In genomic region chr7:112454191-112454590, GRCh38 we compare ENCODE assay signal across 8 cellular contexts. TPM values are rescaled to one million over a fixed set of nuclear protein-coding genes. Genes with fewer than 3 reads are reported as not detected.
A peak's percentile ranks its signal among the peaks of the same experiment; 100 is the strongest.
DNase-seq lines count a peak whose midpoint lies in the region; ATAC-seq, FAIRE-seq and TF ChIP-seq lines count a peak whose summit lies in the region.
"Not testable (repeated sequence)": the region's sequence is repeated elsewhere in the genome, so short reads cannot be mapped to it uniquely, and the experiment has no call there.

No MANE protein-coding gene starts in this region.

- CTCF ChIA-PET in A549 (lab: Yijun Ruan, JAX); K562 (lab: Yijun Ruan, JAX; ENCODE audit: low intra/inter-chr PET ratio): not testable (repeated sequence)

- not testable (repeated sequence) for H3K9me3 ChIP-seq in A549; K562 (replicated peaks; ENCODE audit: control insufficient read depth, insufficient read depth, low read depth, low read length); right atrium auricular region; neural cell (ENCODE audit: low read length); skeletal muscle tissue (ENCODE audit: control insufficient read depth in 3 of 3, low read length in 3 of 3); transverse colon

- H4K20me1 ChIP-seq in K562 (replicated peaks; ENCODE audit: control insufficient read depth, insufficient read depth, low read length); neural cell (ENCODE audit: insufficient read depth): not testable (repeated sequence)

- H3K36me3 ChIP-seq in K562 (ENCODE audit: control insufficient read depth, insufficient read depth, low read length) (peaks cover 38% of the 10 kb centered on the region), right atrium auricular region (peaks cover 34% of the 10 kb centered on the region), skeletal muscle tissue (ENCODE audit: control insufficient read depth in 3 of 3, insufficient read depth in 3 of 3, low read length in 3 of 3) (peaks cover 17 to 33% (median 18%) of the 10 kb centered on the region in 3 donors), transverse colon (peaks cover 0 to 35% (median 14%) of the 10 kb centered on the region in 4 donors)
- not testable (repeated sequence) for H3K36me3 ChIP-seq in neural cell (ENCODE audit: insufficient read depth, low read length)

- intact Hi-C loops in K562 (cut with micrococcal nuclease); transverse colon (cut with DNase I; ENCODE audit: low total_unique reads): not testable (repeated sequence)

- not testable (repeated sequence) for H3F3A ChIP-seq in neural cell (ENCODE audit: insufficient read depth, low read length, poor library complexity, severe bottlenecking)

- TF ChIP-seq EP300 in A549 (IDR thresholded peaks at IDR 0.05); K562 (IDR thresholded peaks at IDR 0.05; ENCODE audit: low read length); neural cell (conservative IDR thresholded peaks at IDR 0.05; ENCODE audit: poor library complexity, severe bottlenecking); transverse colon (IDR thresholded peaks at IDR 0.05; ENCODE audit: low read depth): not testable (repeated sequence)

- not testable (repeated sequence) for H3K4me3 ChIP-seq in A549, K562, right atrium auricular region, transverse colon
- peak overlapping the region; percentile 9 for H3K4me3 ChIP-seq in epithelial cell of proximal tubule (ENCODE audit: low read depth, low read length)
- H3K4me3 ChIP-seq in neural cell (ENCODE audit: low read length), result peak overlapping the region; percentile 91
- H3K4me3 ChIP-seq in skeletal muscle tissue (ENCODE audit: low read length in 3 of 3), result peak overlapping the region; percentile 16 to 97 (median 37)

- not testable (repeated sequence) for ATAC-seq in A549, K562

- H3K4me2 ChIP-seq in A549, result peak overlapping the region; percentile 83
- not testable (repeated sequence) for H3K4me2 ChIP-seq in K562 (ENCODE audit: insufficient read depth, low read length); neural cell (ENCODE audit: low read length)

- TF ChIP-seq POLR2A in A549 (IDR thresholded peaks at IDR 0.05; ENCODE audit: low read length); K562 (conservative IDR thresholded peaks at IDR 0.05); transverse colon (IDR thresholded peaks at IDR 0.05): not testable (repeated sequence)

- in situ Hi-C loops in K562 (cut with MboI), result not testable (repeated sequence)
- in situ Hi-C loops in transverse colon (cut with MboI; ENCODE audit: low pct_ligation_motif_present in 1 of 4, low pct_unique_long_range_greater_than_20kb in 1 of 4, low sequenced_read_pairs in 3 of 4), result loop anchor here in 1 of 4 donors (25.0 kb wide), 1 partner anchor 242 kb away; the partner anchor contains the start of genes DOCK4 and ZNF277

- not testable (repeated sequence) for TF ChIP-seq CTCF in A549 (IDR thresholded peaks at IDR 0.05); K562 (IDR thresholded peaks at IDR 0.05 in 2 of 3, conservative IDR thresholded peaks at IDR 0.05 in 1 of 3; ENCODE audit: insufficient read depth in 2 of 3, low read depth in 1 of 3, low read length in 3 of 3); epithelial cell of proximal tubule (conservative IDR thresholded peaks at IDR 0.05; ENCODE audit: low read depth, low read length); neural cell (IDR thresholded peaks at IDR 0.05; ENCODE audit: poor library complexity, severe bottlenecking); transverse colon (IDR thresholded peaks at IDR 0.05)
- peak in 1 of 2 donors; percentile 9 for TF ChIP-seq CTCF in right atrium auricular region (IDR thresholded peaks at IDR 0.05)

- not testable (repeated sequence) for H3K27ac ChIP-seq in A549; K562 (ENCODE audit: extremely low read depth, low read depth, low read length); neural cell (ENCODE audit: low read length)
- H3K27ac ChIP-seq in right atrium auricular region (peak overlapping the region; percentile 99 to 100), skeletal muscle tissue (ENCODE audit: low read depth, low read length) (peak overlapping the region; percentile 99), transverse colon (peak overlapping the region; percentile 95 to 100 (median 98))

- not testable (repeated sequence) for BruUV-seq in K562 (replicated peaks; lab: Mats Ljungman, UMichigan)

- not testable (repeated sequence) for H3K9me2 ChIP-seq in neural cell (ENCODE audit: insufficient read depth, low read length)

- not testable (repeated sequence) for H2AFZ ChIP-seq in K562 (ENCODE audit: low read depth, low read length); neural cell (ENCODE audit: low read depth, low read length)

- H3K4me1 ChIP-seq in A549 (peaks cover 34% of the 10 kb centered on the region), K562 (replicated peaks in 1 of 2; ENCODE audit: control insufficient read depth in 2 of 2, insufficient read depth in 2 of 2, low read length in 2 of 2) (peaks cover 8 to 11% of the 10 kb centered on the region in 2 experiments; a peak in 4 of 5 replicates), right atrium auricular region (peaks cover 0 to 39% of the 10 kb centered on the region in 2 donors), skeletal muscle tissue (ENCODE audit: control insufficient read depth in 3 of 3, insufficient read depth in 3 of 3, low read length in 3 of 3) (peaks cover 6 to 31% (median 16%) of the 10 kb centered on the region in 3 donors), transverse colon (peaks cover 15 to 55% (median 35%) of the 10 kb centered on the region in 4 donors)

- peaks cover 49% of the 10 kb centered on the region for H3K79me2 ChIP-seq in K562 (ENCODE audit: control insufficient read depth, insufficient read depth, low read length)
- H3K79me2 ChIP-seq in neural cell (replicated peaks; ENCODE audit: insufficient read depth, low read length), result peaks cover 45% of the 10 kb centered on the region

- FAIRE-seq in A549 (lab: Jason Lieb, UNC); K562 (lab: Jason Lieb, UNC): not testable (repeated sequence)

- H3K9ac ChIP-seq in K562 (ENCODE audit: insufficient read depth in 1 of 2, low read depth in 2 of 2, low read length in 2 of 2) (0 out of 4 replicates have a peak overlapping the region, but pooled peaks of 1 of the 2 experiments have one; percentile 20), skeletal muscle tissue (ENCODE audit: low read depth in 1 of 3, low read length in 3 of 3) (peak overlapping the region; percentile 98 to 99 (median 99))
- not testable (repeated sequence) for H3K9ac ChIP-seq in neural cell (ENCODE audit: low read length)

- TF ChIP-seq RAD21 in A549 (conservative IDR thresholded peaks at IDR 0.05 in 1 of 2, IDR thresholded peaks at IDR 0.05 in 1 of 2); K562 (CRISPR knock-in tag; conservative IDR thresholded peaks at IDR 0.05 in 1 of 2, IDR thresholded peaks at IDR 0.05 in 1 of 2); neural cell (conservative IDR thresholded peaks at IDR 0.05): not testable (repeated sequence)

- 89% methylated on average over 6 of the region's 6 CpGs for WGBS in A549 (ENCODE audit: missing lambda C conversion rate)
- 92% methylated on average over 6 of the region's 6 CpGs for WGBS in K562 (ENCODE audit: insufficient coverage, low coverage, missing lambda C conversion rate)
- 95% methylated on average over 5 to 6 of the region's 6 CpGs for WGBS in transverse colon (ENCODE audit: low coverage in 1 of 2), 2 donors

- H3K27me3 ChIP-seq in K562 (ENCODE audit: control insufficient read depth in 2 of 2, insufficient read depth in 2 of 2, low read length in 2 of 2); right atrium auricular region; neural cell (ENCODE audit: insufficient read depth, low read depth, low read length); skeletal muscle tissue (ENCODE audit: control insufficient read depth in 3 of 3, insufficient read depth in 3 of 3, low read length in 3 of 3); transverse colon: not testable (repeated sequence)

- POLR2A ChIA-PET in A549 (lab: Yijun Ruan, JAX), result interaction anchor here (0.7 kb wide), 1 partner anchor 261 kb away, joined by 3 read pairs; no protein-coding TSS in a partner anchor
- POLR2A ChIA-PET in K562 (lab: Yijun Ruan, JAX), result not testable (repeated sequence)

- H3K9me1 ChIP-seq in K562 (ENCODE audit: control insufficient read depth, insufficient read depth, low read length), result not testable (repeated sequence)

- not testable (repeated sequence) for DNase-seq in A549 (ENCODE audit: low read depth in 1 of 2, low spot score in 1 of 2); K562 (ENCODE audit: extremely low read depth in 1 of 4, low spot score in 3 of 4); epithelial cell of proximal tubule (ENCODE audit: low read depth); right atrium auricular region (ENCODE audit: low spot score); transverse colon
- peak; percentile 31 for DNase-seq in NAMALWA (ENCODE audit: low spot score)

RNA-seq across cellular contexts. Expression of gene IFRD1, which starts 3.9 kb away (rescaled TPM):
- polyA plus RNA-seq in A549 (2011; rRNA removed) (95.1 and 129 TPM in 2 replicates), A549 (2017; fragmentation: RNase III; extraction: RNeasy Plus Mini Kit Qiagen cat#74134 plus additional on column Dnase treatment) (38.8 to 42.7 TPM (median 40.2 TPM) in 3 replicates), K562 (2011; rRNA removed) (52.6 and 81.8 TPM in 2 replicates), K562 (2014; fragmentation: Illumina TruSeq; extraction: Trizol) (66.8 and 73.3 TPM in 2 replicates), K562 (2014; fragmentation: Nextera tagmentation; extraction: Ambion mirVana) (10 to 100 TPM; 27.6 to 37.0 TPM), K562 (2014; rRNA removed) (70.4 and 79.2 TPM in 2 replicates), neural cell (249 and 270 TPM in 2 replicates)
- 29.7 and 34.1 TPM in 2 replicates for polyA plus RNA-seq in A549 (2012; cell fraction: cytosol; rRNA removed)
- 35.2 and 36.9 TPM in 2 replicates for polyA plus RNA-seq in A549 (2012; cell fraction: nucleus; rRNA removed)
- polyA minus RNA-seq in A549 (2011; rRNA and poly(A)+ RNA removed), result 26.4 and 30.7 TPM in 2 replicates
- 79.3 and 178 TPM in 2 replicates for total RNA-seq in K562 (2011; cell fraction: chromatin; rRNA removed; ENCODE audit: low replicate concordance)
- 42.2 and 49.9 TPM in 2 replicates for total RNA-seq in K562 (2011; cell fraction: nucleolus; rRNA removed)
- 76.4 and 120 TPM in 2 replicates for total RNA-seq in K562 (2011; cell fraction: nucleoplasm; rRNA removed)
- total RNA-seq in K562 (2014; rRNA removed) (66.8 and 77.8 TPM in 2 replicates), K562 (2014; rRNA removed; fragmentation: Illumina TruSeq; extraction: Trizol) (73.1 and 76.1 TPM in 2 replicates), K562 (2015; rRNA removed; fragmentation: Illumina TruSeq; extraction: Trizol) (68.1 and 68.7 TPM in 2 replicates), K562 (2021) (74.2 and 75.3 TPM in 2 replicates), epithelial cell of proximal tubule (18.0 and 27.3 TPM in 2 replicates), right atrium auricular region (10 to 100 TPM; 11.2 to 25.5 TPM), skeletal muscle tissue (15.1 TPM), transverse colon (10 to 100 TPM; 23.3 to 92.7 (median 52.0) TPM)
- polyA plus RNA-seq in K562 (2011; cell fraction: cytosol; rRNA removed), result 21.8 and 23.3 TPM in 2 replicates
- 50.5 and 53.6 TPM in 2 replicates for polyA plus RNA-seq in K562 (2011; cell fraction: nucleus; rRNA removed)
- polyA plus RNA-seq in K562 (2012), result 62.5 and 71.7 TPM in 2 replicates
- 79.3 and 80.4 TPM in 2 replicates for polyA minus RNA-seq in K562 (2011; rRNA and poly(A)+ RNA removed)
- polyA minus RNA-seq in K562 (2011; cell fraction: cytosol; rRNA and poly(A)+ RNA removed), result 20.1 and 34.4 TPM in 2 replicates
- 60.6 and 82.3 TPM in 2 replicates for polyA minus RNA-seq in K562 (2011; cell fraction: nucleus; rRNA and poly(A)+ RNA removed)
- 173 and 181 TPM in 2 replicates for polyA minus RNA-seq in neural cell

RNA-seq across cellular contexts. Expression of gene LSMEM1, which starts 26.6 kb away (rescaled TPM):
- polyA plus RNA-seq in A549 (2011; rRNA removed), result 1.3 and 1.7 TPM in 2 replicates
- 0.13 TPM in 2 replicates for polyA plus RNA-seq in A549 (2012; cell fraction: cytosol; rRNA removed)
- polyA plus RNA-seq in A549 (2012; cell fraction: nucleus; rRNA removed), result 0.28 and 1.0 TPM in 2 replicates
- 0.97 to 1.7 TPM (median 1.1 TPM) in 3 replicates for polyA plus RNA-seq in A549 (2017; fragmentation: RNase III; extraction: RNeasy Plus Mini Kit Qiagen cat#74134 plus additional on column Dnase treatment)
- polyA minus RNA-seq in A549 (2011; rRNA and poly(A)+ RNA removed), result 0.29 and 0.58 TPM in 2 replicates
- total RNA-seq in K562 (2011; cell fraction: chromatin; rRNA removed; ENCODE audit: low replicate concordance), result 0.81 and 4.6 TPM in 2 replicates
- total RNA-seq in K562 (2011; cell fraction: nucleolus; rRNA removed), result 0.33 and 2.5 TPM in 2 replicates
- total RNA-seq in K562 (2011; cell fraction: nucleoplasm; rRNA removed), result 3.2 and 5.6 TPM in 2 replicates
- 0.36 and 0.94 TPM in 2 replicates for total RNA-seq in K562 (2014; rRNA removed)
- total RNA-seq in K562 (2014; rRNA removed; fragmentation: Illumina TruSeq; extraction: Trizol), result 0.58 and 1.5 TPM in 2 replicates
- 0.87 and 1.6 TPM in 2 replicates for total RNA-seq in K562 (2015; rRNA removed; fragmentation: Illumina TruSeq; extraction: Trizol)
- total RNA-seq in K562 (2021), result 0.53 and 0.63 TPM in 2 replicates
- 1.4 and 1.8 TPM in 2 replicates for polyA plus RNA-seq in K562 (2011; rRNA removed)
- 0.09 and 0.40 TPM in 2 replicates for polyA plus RNA-seq in K562 (2011; cell fraction: cytosol; rRNA removed)
- 0.72 and 1.5 TPM in 2 replicates for polyA plus RNA-seq in K562 (2011; cell fraction: nucleus; rRNA removed)
- 0.40 and 0.42 TPM in 2 replicates for polyA plus RNA-seq in K562 (2012)
- 0.97 and 1.5 TPM in 2 replicates for polyA plus RNA-seq in K562 (2014; fragmentation: Illumina TruSeq; extraction: Trizol)
- polyA plus RNA-seq in K562 (2014; fragmentation: Nextera tagmentation; extraction: Ambion mirVana), result under 1 TPM; 0.17 to 0.34 TPM
- 0.93 and 1.2 TPM in 2 replicates for polyA plus RNA-seq in K562 (2014; rRNA removed)
- polyA minus RNA-seq in K562 (2011; rRNA and poly(A)+ RNA removed), result 0.91 and 1.6 TPM in 2 replicates
- polyA minus RNA-seq in K562 (2011; cell fraction: cytosol; rRNA and poly(A)+ RNA removed), result 0.48 TPM in 1 of 2 replicates, not detected in the other
- polyA minus RNA-seq in K562 (2011; cell fraction: nucleus; rRNA and poly(A)+ RNA removed), result 0.40 and 1.4 TPM in 2 replicates
- not detected in 2 replicates for total RNA-seq in epithelial cell of proximal tubule
- 1 to 10 TPM; 1.0 to 1.7 TPM for total RNA-seq in right atrium auricular region
- polyA plus RNA-seq in neural cell, result 6.9 and 17.6 TPM in 2 replicates
- polyA minus RNA-seq in neural cell, result 1.9 and 4.4 TPM in 2 replicates
- 13.0 TPM for total RNA-seq in skeletal muscle tissue
- total RNA-seq in transverse colon, result 1 to 10 TPM in 1 of 4 donors, under 1 TPM in 1, not detected in 2; 0.96 to 4.0 TPM
